In genomic region chr5:141650851-141651727, GRCh38 we compare ENCODE assay signal across 8 cellular contexts. TPM values are rescaled to one million over a fixed set of nuclear protein-coding genes. Genes with fewer than 3 reads are reported as not detected.
DNase-seq lines count a peak whose midpoint lies in the region; ATAC-seq and TF ChIP-seq lines count a peak whose summit lies in the region.

TSS of gene FCHSD1 (minus strand) at chr5:141651418. CDS start at chr5:141651368, 50 bp downstream.

- intact Hi-C loops in dorsolateral prefrontal cortex (cut with DNase I) (no loop called here), lower leg skin (cut with DNase I; ENCODE audit: low total_unique reads) (no loop called here)

- H3K27ac ChIP-seq in dorsolateral prefrontal cortex: peak within 1 kb of the TSS in 31 of 59 donors; percentile 2 to 84 (median 51)

- peaks cover 3% of the 10 kb centered on the region for H3K27me3 Mint-ChIP-seq in activated CD4-positive, alpha-beta T cell treated with anti-CD3 and anti-CD28 coated beads, Interleukin-2, amount 10 ng/mL, durations not matched to agents 7 days and 5 days

- POLR2A ChIA-PET in activated CD4-positive, alpha-beta T cell treated with anti-CD3 and anti-CD28 coated beads, Interleukin-2, amount 10 ng/mL, durations not matched to agents 7 days and 5 days (lab: Charles Lee): interaction anchor here (0.5 to 1.1 kb wide), 3 partner anchors 14 to 42 kb away, joined by 3 to 4 read pairs (median 4); partner anchors contain the start of genes HDAC3 and RELL2

- ATAC-seq in HG02840 (IDR thresholded peaks at IDR 0.05; ENCODE audit: low FRiP score, unreplicated experiment): peak; percentile 92

- peak within 1 kb of the TSS; percentile 35 to 81 (median 67) for H3K4me3 ChIP-seq in dorsolateral prefrontal cortex
- peak within 1 kb of the TSS; percentile 40 for H3K4me3 ChIP-seq in lower leg skin (ENCODE audit: low read depth, poor library complexity, severe bottlenecking)

- TF ChIP-seq CTCF in dorsolateral prefrontal cortex (IDR thresholded peaks at IDR 0.05 in 54 of 56, conservative IDR thresholded peaks at IDR 0.05 in 2 of 56; ENCODE audit: low read depth in 1 of 56, partially characterized antibody in 56 of 56) (peak in 25 of 56 donors; percentile 6 to 57 (median 28)), lower leg skin (IDR thresholded peaks at IDR 0.05) (no peak)

- TF ChIP-seq POLR2A in lower leg skin (IDR thresholded peaks at IDR 0.05): no peak

- H3K9me3 Mint-ChIP-seq in activated CD4-positive, alpha-beta T cell treated with anti-CD3 and anti-CD28 coated beads, Interleukin-2, amount 10 ng/mL, durations not matched to agents 7 days and 5 days: no peaks in the 10 kb centered on the region

- peaks cover 14% of the 10 kb centered on the region for H3K36me3 Mint-ChIP-seq in activated CD4-positive, alpha-beta T cell treated with anti-CD3 and anti-CD28 coated beads, Interleukin-2, amount 10 ng/mL, durations not matched to agents 7 days and 5 days (ENCODE audit: low read depth)

- H3K27ac Mint-ChIP-seq in activated CD4-positive, alpha-beta T cell treated with anti-CD3 and anti-CD28 coated beads, Interleukin-2, amount 10 ng/mL, durations not matched to agents 7 days and 5 days: peak within 1 kb of the TSS; percentile 96

- WGBS in lower leg skin, 2 donors: 8% methylated on average over 37 to 40 of the region's 50 CpGs

- H3K4me1 Mint-ChIP-seq in activated CD4-positive, alpha-beta T cell treated with anti-CD3 and anti-CD28 coated beads, Interleukin-2, amount 10 ng/mL, durations not matched to agents 7 days and 5 days: peaks cover 37% of the 10 kb centered on the region

- DNase-seq in NCI-H1436 (lab: John Stamatoyannopoulos, UW): peak; percentile 43
- no peak for DNase-seq in NCI-H1436 treated with DMSO at 0.1 percent for 48 hours (lab: John Stamatoyannopoulos, UW)
- DNase-seq in NCI-H2196 (lab: John Stamatoyannopoulos, UW; ENCODE audit: unreplicated experiment): peak; percentile 81
- peak; percentile 83 for DNase-seq in activated CD4-positive, alpha-beta T cell treated with anti-CD3 and anti-CD28 coated beads, Interleukin-2, amount 10 ng/mL, durations not matched to agents 7 days and 5 days
- peak; percentile 41 to 87 (median 80) for DNase-seq in dorsolateral prefrontal cortex
- DNase-seq in lower leg skin (ENCODE audit: low spot score in 2 of 2): peak; percentile 82 to 98
- peak; percentile 81 for DNase-seq in stimulated activated CD4-positive, alpha-beta T cell treated with anti-CD3 and anti-CD28 coated beads, Interleukin-4, amount 100 ng/mL, for 24 hours

- CTCF ChIA-PET in activated CD4-positive, alpha-beta T cell treated with anti-CD3 and anti-CD28 coated beads, Interleukin-2, amount 10 ng/mL, durations not matched to agents 7 days and 5 days (lab: Charles Lee): interaction anchor here (0.6 to 1.5 kb wide), 10 partner anchors 8 to 318 kb away, joined by 3 to 8 read pairs (median 4); partner anchors contain the start of genes ARAP3, DIAPH1, HDAC3 and RELL2

- no peaks in the 10 kb centered on the region for H3K27me3 ChIP-seq in dorsolateral prefrontal cortex

- peak within 1 kb of the TSS; percentile 91 for H3K4me3 Mint-ChIP-seq in activated CD4-positive, alpha-beta T cell treated with anti-CD3 and anti-CD28 coated beads, Interleukin-2, amount 10 ng/mL, durations not matched to agents 7 days and 5 days

RNA-seq across cellular contexts. Expression of gene FCHSD1, which starts in this region (rescaled TPM):
- total RNA-seq in activated CD4-positive, alpha-beta T cell treated with anti-CD3 and anti-CD28 coated beads, Interleukin-2, amount 10 ng/mL, durations not matched to agents 7 days and 5 days: 10 to 100 TPM; 58.0 to 59.3 TPM
- 10 to 100 TPM in 110 of 120 experiments, 1 to 10 TPM in 10; 7.1 to 36.8 (median 16.9) TPM for total RNA-seq in dorsolateral prefrontal cortex
- total RNA-seq in lower leg skin: 100 to 1,000 TPM in 2 of 4 donors, 10 to 100 TPM in 2; 72.1 to 136 (median 101) TPM
